ENCODE assay signal across 22 cellular contexts in genomic region chr2:202042444-202042843, GRCh38. TPM values are rescaled to one million over a fixed set of nuclear protein-coding genes. Genes with fewer than 3 reads are reported as not detected.
DNase-seq lines count a peak whose midpoint lies in the region; ATAC-seq, FAIRE-seq and TF ChIP-seq lines count a peak whose summit lies in the region.
"Had no signal": no experiment of that assay in that cellular context is flagged by ENCODE, and none has a peak within 500 bp of the region (broad histone marks: within the 10 kb centered on the region; RNA-seq: fewer than 3 reads in every experiment).

No MANE protein-coding gene starts in this region.

- H4K8ac ChIP-seq in mesenchymal stem cell (ENCODE audit: low read length): no peak overlapping the region

- no peak overlapping the region for H2BK15ac ChIP-seq in mesenchymal stem cell (ENCODE audit: low read depth, poor library complexity, severe bottlenecking)

- 76% methylated on average over 4 of the region's 5 CpGs for WGBS in mesenchymal stem cell
- WGBS in body of pancreas, 2 donors: 79 to 82% methylated on average over 5 of the region's 5 CpGs

- H2BK12ac ChIP-seq in mesenchymal stem cell (ENCODE audit: low read length in 2 of 2): no peak overlapping the region

- DNase-seq in H54 (ENCODE audit: insufficient read length, low spot score) (no peak), RPMI7951 (ENCODE audit: low read depth) (peak; percentile 37), mesenchymal stem cell (no peak), ACHN (no peak), HUDEP-2 (lab: John Stamatoyannopoulos, UW; ENCODE audit: unreplicated experiment in 76 of 76) (no peak), body of pancreas (no peak)
- no peak for DNase-seq in stimulated activated CD4-positive, alpha-beta T cell treated with anti-CD3 and anti-CD28 coated beads, Interleukin-12 subunit alpha, Interleukin-12 subunit beta, amount 100 ng/mL, for 4 hours
- DNase-seq: DMS153, DND-41, HCEC 1CT, Karpas-422, NCI-H1092 treated with DMSO at 0.1 percent for 48 hours, NCI-H1436 treated with DMSO at 0.1 percent for 48 hours, NCI-H187 treated with DMSO at 0.1 percent for 48 hours, NCI-H2107, NCI-H774, T-cell had no signal

- in situ Hi-C loops in ACHN (cut with HindIII; ENCODE audit: low pct_ligation_motif_present, low pct_unique_long_range_greater_than_20kb, low sequenced_read_pairs): no loop called here

- H3K9me3 ChIP-seq in mesenchymal stem cell (ENCODE audit: control insufficient read depth, low read length) (no peaks in the 10 kb centered on the region), body of pancreas (no peaks in the 10 kb centered on the region)
- H3K9me3 ChIP-seq: SJSA1 had no signal

- H3K27ac ChIP-seq in mesenchymal stem cell (ENCODE audit: low read length, poor library complexity, severe bottlenecking): no peak overlapping the region
- no peak overlapping the region for H3K27ac ChIP-seq in body of pancreas
- H3K27ac ChIP-seq: HL-60, SJSA1 had no signal

- no peak overlapping the region for H3K9ac ChIP-seq in mesenchymal stem cell (ENCODE audit: low read length)

- H3K18ac ChIP-seq in mesenchymal stem cell (ENCODE audit: low read depth in 1 of 2, low read length in 2 of 2): peak overlapping the region in 1 of 2 experiments; percentile 41

- H2BK5ac ChIP-seq in mesenchymal stem cell (ENCODE audit: low read depth, low read length, poor library complexity, severe bottlenecking): no peak overlapping the region

- TF ChIP-seq CTCF in body of pancreas (IDR thresholded peaks at IDR 0.05): no peak

- no peak overlapping the region for H2BK120ac ChIP-seq in mesenchymal stem cell (ENCODE audit: low read depth, low read length)

- H4K91ac ChIP-seq in mesenchymal stem cell (ENCODE audit: low read length): no peak overlapping the region

- peak; percentile 53 for FAIRE-seq in H54 (lab: Jason Lieb, UNC)

- no peak overlapping the region for H3K14ac ChIP-seq in mesenchymal stem cell (ENCODE audit: low read length in 2 of 2)

- H3K4me1 ChIP-seq in mesenchymal stem cell (ENCODE audit: control insufficient read depth, insufficient read depth, low read depth, low read length) (peaks cover 5% of the 10 kb centered on the region), body of pancreas (no peaks in the 10 kb centered on the region)

- peak overlapping the region; percentile 6 for H2AK5ac ChIP-seq in mesenchymal stem cell (ENCODE audit: low read length, severe bottlenecking)

- intact Hi-C loops in body of pancreas (cut with DNase I): no loop called here

- no peaks in the 10 kb centered on the region for H3K36me3 ChIP-seq in mesenchymal stem cell (ENCODE audit: control insufficient read depth in 1 of 2, insufficient read depth in 2 of 2, low read depth in 1 of 2, low read length in 2 of 2)
- no peaks in the 10 kb centered on the region for H3K36me3 ChIP-seq in body of pancreas (replicated peaks in 1 of 2; ENCODE audit: insufficient read depth in 1 of 2, low read depth in 2 of 2)

- no peak overlapping the region for H3K23ac ChIP-seq in mesenchymal stem cell (ENCODE audit: low read length in 2 of 2)

- no peak for ATAC-seq in body of pancreas
- ATAC-seq: GM23338, Right ventricle myocardium inferior, T-cell had no signal

- TF ChIP-seq POLR2A in H54 (IDR thresholded peaks at IDR 0.05; ENCODE audit: low read depth, low read length): no peak
- TF ChIP-seq POLR2A in body of pancreas (IDR thresholded peaks at IDR 0.05): no peak

- H3K79me1 ChIP-seq in mesenchymal stem cell (replicated peaks; ENCODE audit: low read length, poor library complexity, severe bottlenecking): peaks cover 2% of the 10 kb centered on the region

- H3K27me3 ChIP-seq in mesenchymal stem cell (ENCODE audit: control insufficient read depth in 1 of 2, insufficient read depth in 1 of 2, low read length in 2 of 2) (peaks cover 0 to 10% of the 10 kb centered on the region in 2 experiments), body of pancreas (no peaks in the 10 kb centered on the region)
- H3K27me3 ChIP-seq: SJSA1 had no signal

- no peak overlapping the region for H3K4me2 ChIP-seq in mesenchymal stem cell (ENCODE audit: low read length, poor library complexity, severe bottlenecking)
- H3K4me2 ChIP-seq: GM23338 had no signal

- H3K4ac ChIP-seq in mesenchymal stem cell (ENCODE audit: low read depth in 1 of 2, low read length in 2 of 2): no peak overlapping the region

- no peak overlapping the region for H2AFZ ChIP-seq in mesenchymal stem cell (ENCODE audit: low read depth, low read length)
- H2AFZ ChIP-seq: GM23338 had no signal

- no peak overlapping the region for H3K4me3 ChIP-seq in mesenchymal stem cell (ENCODE audit: insufficient read depth in 1 of 2, low read depth in 1 of 2, low read length in 2 of 2)
- no peak overlapping the region for H3K4me3 ChIP-seq in body of pancreas
- H3K4me3 ChIP-seq: GM23338, SJSA1 had no signal

RNA-seq across cellular contexts. Expression of gene FZD7, which starts 8.8 kb away (rescaled TPM):
- 29.4 and 32.4 TPM in 2 replicates for total RNA-seq in RPMI7951 (2014; rRNA removed; shearing (Covaris generic))
- 25.4 TPM for polyA plus RNA-seq in mesenchymal stem cell (2013, experiment 1 of 2)
- polyA plus RNA-seq in mesenchymal stem cell (2013, experiment 2 of 2): 27.1 TPM
- total RNA-seq in body of pancreas: 1 to 10 TPM in 1 of 2 donors, under 1 TPM in 1; 0.66 to 2.9 TPM

RNA-seq across cellular contexts. Expression of gene KIAA2012, which starts 30.6 kb away (rescaled TPM):
- total RNA-seq in RPMI7951 (2014; rRNA removed; shearing (Covaris generic)): under 0.01 TPM in 1 of 2 replicates, not detected in the other
- 0.07 TPM for polyA plus RNA-seq in mesenchymal stem cell (2013, experiment 1 of 2)
- 0.04 TPM for polyA plus RNA-seq in mesenchymal stem cell (2013, experiment 2 of 2)
- not detected for total RNA-seq in body of pancreas
- total RNA-seq: G401, Right ventricle myocardium inferior, T-cell had no signal
